In genomic region chr2:178066890-178067669, GRCh38 we compare ENCODE assay signal across 22 cellular contexts. TPM values are rescaled to one million over a fixed set of nuclear protein-coding genes. Genes with fewer than 3 reads are reported as not detected.
A peak's percentile ranks its signal among the peaks of the same experiment; 100 is the strongest.
DNase-seq lines count a peak whose midpoint lies in the region; ATAC-seq, FAIRE-seq and TF ChIP-seq lines count a peak whose summit lies in the region.
"Had no signal": no experiment of that assay in that cellular context is flagged by ENCODE, and none has a peak within 500 bp of the region (broad histone marks: within the 10 kb centered on the region; RNA-seq: fewer than 3 reads in every experiment).

No MANE protein-coding gene starts in this region.

- ATAC-seq in HepG2 (no peak), right lobe of liver (no peak), gastrocnemius medialis (no peak)
- ATAC-seq: effector memory CD8-positive, alpha-beta T cell; left lobe of liver had no signal

- in situ Hi-C loops in HepG2 (cut with HindIII; ENCODE audit: extremely low pct_ligation_motif_present, low pct_unique_long_range_greater_than_20kb) (no loop called here), gastrocnemius medialis (cut with MboI; ENCODE audit: low sequenced_read_pairs in 4 of 4) (no loop called here)

- POLR2A ChIA-PET in HepG2 (lab: Yijun Ruan, JAX), result no interaction called here

- intact Hi-C loops in HepG2 (cut with micrococcal nuclease; ENCODE audit: unreplicated experiment), result no loop called here
- intact Hi-C loops in right lobe of liver (cut with DNase I), result no loop called here
- intact Hi-C loops in activated CD4-positive, alpha-beta T cell treated with anti-CD3 and anti-CD28 coated beads, Interleukin-2, amount 10 ng/mL, durations not matched to agents 24 days and 14 days (cut with micrococcal nuclease), result no loop called here
- intact Hi-C loops in gastrocnemius medialis (cut with DNase I; ENCODE audit: low total_unique reads), result no loop called here
- intact Hi-C loops in CD14-positive monocyte (cut with micrococcal nuclease), result no loop called here

- H3K4me1 Mint-ChIP-seq in astrocyte (ENCODE audit: low read depth, unreplicated experiment), result peaks cover 8% of the 10 kb centered on the region
- H3K4me1 Mint-ChIP-seq in activated CD4-positive, alpha-beta T cell treated with anti-CD3 and anti-CD28 coated beads, Interleukin-2, amount 10 ng/mL, durations not matched to agents 24 days and 14 days, result no peaks in the 10 kb centered on the region
- H3K4me1 Mint-ChIP-seq in CD14-positive monocyte, result peaks cover under 1% of the 10 kb centered on the region

- no TSS peak for BruUV-seq in HepG2 (replicated peaks; lab: Mats Ljungman, UMichigan)

- H3K27me3 Mint-ChIP-seq in astrocyte (ENCODE audit: low read depth, unreplicated experiment), result no peaks in the 10 kb centered on the region
- peaks cover 43% of the 10 kb centered on the region for H3K27me3 Mint-ChIP-seq in activated CD4-positive, alpha-beta T cell treated with anti-CD3 and anti-CD28 coated beads, Interleukin-2, amount 10 ng/mL, durations not matched to agents 24 days and 14 days
- peaks cover 8 to 20% (median 14%) of the 10 kb centered on the region in 3 donors for H3K27me3 Mint-ChIP-seq in CD14-positive monocyte (ENCODE audit: low read depth in 3 of 3)

- DNase-seq in HepG2 (ENCODE audit: low spot score), result no peak
- no peak for DNase-seq in right lobe of liver
- peak; percentile 44 for DNase-seq in M059J (ENCODE audit: low read depth)
- DNase-seq in astrocyte (ENCODE audit: low read depth), result peak; percentile 36
- no peak for DNase-seq in activated CD4-positive, alpha-beta T cell treated with anti-CD3 and anti-CD28 coated beads, Interleukin-2, amount 10 ng/mL, durations not matched to agents 24 days and 14 days
- no peak for DNase-seq in gastrocnemius medialis
- DNase-seq in CD14-positive monocyte (ENCODE audit: low spot score), result no peak
- no peak for DNase-seq in NCI-H1048 (lab: John Stamatoyannopoulos, UW)
- DNase-seq: activated gamma-delta T cell treated with Interleukin-2 at 50 U/mL for 16 hours; effector memory CD8-positive, alpha-beta T cell; GM23248; KBM-7; midbrain; NCI-H524 treated with DMSO at 0.1 percent for 48 hours; PC-9; retina; stomach; T1000 had no signal

- H3K9ac ChIP-seq in HepG2 (ENCODE audit: insufficient read depth, low read depth, low read length) (no peak overlapping the region), astrocyte (ENCODE audit: low read length) (no peak overlapping the region)
- H3K9ac ChIP-seq: GM23248, neural progenitor cell had no signal

- TF ChIP-seq POLR2A in HepG2 (IDR thresholded peaks at IDR 0.05; ENCODE audit: insufficient read depth in 1 of 2, low read depth in 2 of 2, low read length in 2 of 2) (no peak), right lobe of liver (IDR thresholded peaks at IDR 0.05) (no peak), gastrocnemius medialis (IDR thresholded peaks at IDR 0.05) (no peak)

- H2AFZ ChIP-seq in HepG2 (ENCODE audit: low read length), result no peak overlapping the region
- H2AFZ ChIP-seq in astrocyte (ENCODE audit: low read depth, low read length), result no peak overlapping the region
- H2AFZ ChIP-seq: GM23248, neural progenitor cell, PC-9 had no signal

- no peak for FAIRE-seq in HepG2 (lab: Jason Lieb, UNC)
- FAIRE-seq in astrocyte (lab: Jason Lieb, UNC), result no peak
- FAIRE-seq: urothelium cell line had no signal

- H3K27me3 ChIP-seq in HepG2 (ENCODE audit: control insufficient read depth in 1 of 2, insufficient read depth in 2 of 2, low read length in 2 of 2) (peaks cover 0 to 6% of the 10 kb centered on the region in 2 experiments; a peak in 1 of 5 replicates), right lobe of liver (no peaks in the 10 kb centered on the region), astrocyte (ENCODE audit: insufficient read depth, low read length) (no peaks in the 10 kb centered on the region), gastrocnemius medialis (no peaks in the 10 kb centered on the region)

- H4K20me1 ChIP-seq in HepG2 (ENCODE audit: insufficient read depth, low read length) (no peaks in the 10 kb centered on the region), astrocyte (ENCODE audit: insufficient read depth, low read length) (no peaks in the 10 kb centered on the region)

- H3K36me3 ChIP-seq in HepG2 (replicated peaks in 1 of 2; ENCODE audit: control insufficient read depth in 1 of 2, insufficient read depth in 2 of 2, low read length in 2 of 2) (no peaks in the 10 kb centered on the region), right lobe of liver (no peaks in the 10 kb centered on the region), astrocyte (ENCODE audit: insufficient read depth, low read length) (no peaks in the 10 kb centered on the region), gastrocnemius medialis (no peaks in the 10 kb centered on the region)
- H3K36me3 ChIP-seq: neural progenitor cell, stomach had no signal

- H3K4me1 ChIP-seq in HepG2 (ENCODE audit: insufficient read depth, low read length) (peaks cover 42% of the 10 kb centered on the region), right lobe of liver (peaks cover 0 to 29% (median 0%) of the 10 kb centered on the region in 4 donors), astrocyte (ENCODE audit: insufficient read depth, low read length) (no peaks in the 10 kb centered on the region), gastrocnemius medialis (peaks cover 0 to 1% of the 10 kb centered on the region in 2 donors)
- H3K4me1 ChIP-seq: neural progenitor cell had no signal

- no peak for TF ChIP-seq CTCF in HepG2 (CRISPR knock-in tag; IDR thresholded peaks at IDR 0.05)
- TF ChIP-seq CTCF in right lobe of liver (IDR thresholded peaks at IDR 0.05), result no peak
- no peak for TF ChIP-seq CTCF in astrocyte (IDR thresholded peaks at IDR 0.05; ENCODE audit: insufficient read depth, low read depth, low read length)
- TF ChIP-seq CTCF in gastrocnemius medialis (IDR thresholded peaks at IDR 0.05 in 4 of 5, conservative IDR thresholded peaks at IDR 0.05 in 1 of 5), result no peak
- no peak for TF ChIP-seq CTCF in CD14-positive monocyte (IDR thresholded peaks at IDR 0.05)

- H3K9me3 Mint-ChIP-seq in astrocyte (ENCODE audit: unreplicated experiment) (no peaks in the 10 kb centered on the region), CD14-positive monocyte (no peaks in the 10 kb centered on the region)
- H3K9me3 Mint-ChIP-seq in activated CD4-positive, alpha-beta T cell treated with anti-CD3 and anti-CD28 coated beads, Interleukin-2, amount 10 ng/mL, durations not matched to agents 24 days and 14 days, result no peaks in the 10 kb centered on the region
- H3K9me3 Mint-ChIP-seq: effector memory CD8-positive, alpha-beta T cell; neural progenitor cell had no signal

- H3K4me3 Mint-ChIP-seq in astrocyte (ENCODE audit: unreplicated experiment) (no peak overlapping the region), CD14-positive monocyte (no peak overlapping the region)
- no peak overlapping the region for H3K4me3 Mint-ChIP-seq in activated CD4-positive, alpha-beta T cell treated with anti-CD3 and anti-CD28 coated beads, Interleukin-2, amount 10 ng/mL, durations not matched to agents 24 days and 14 days
- H3K4me3 Mint-ChIP-seq: effector memory CD8-positive, alpha-beta T cell; neural progenitor cell had no signal

- TF ChIP-seq RAD21 in HepG2 (CRISPR knock-in tag; IDR thresholded peaks at IDR 0.05), result no peak

- no peaks in the 10 kb centered on the region for H3K36me3 Mint-ChIP-seq in astrocyte (ENCODE audit: low read depth, unreplicated experiment)
- H3K36me3 Mint-ChIP-seq in activated CD4-positive, alpha-beta T cell treated with anti-CD3 and anti-CD28 coated beads, Interleukin-2, amount 10 ng/mL, durations not matched to agents 24 days and 14 days (ENCODE audit: low read depth), result no peaks in the 10 kb centered on the region
- H3K36me3 Mint-ChIP-seq in CD14-positive monocyte, result no peaks in the 10 kb centered on the region
- H3K36me3 Mint-ChIP-seq: neural progenitor cell had no signal

- H3K4me3 ChIP-seq in HepG2 (replicated peaks in 1 of 3; ENCODE audit: insufficient read depth in 1 of 3, low read depth in 2 of 3, low read length in 3 of 3) (no peak overlapping the region), right lobe of liver (no peak overlapping the region), astrocyte (ENCODE audit: insufficient read depth, low read depth, low read length) (no peak overlapping the region), gastrocnemius medialis (no peak overlapping the region)
- H3K4me3 ChIP-seq: GM23248, neural progenitor cell, PC-9, stomach had no signal

- CTCF ChIA-PET in HepG2 (lab: Yijun Ruan, JAX; ENCODE audit: low intra/inter-chr PET ratio, low total read pairs), result no interaction called here

- H3K27ac ChIP-seq in HepG2 (ENCODE audit: extremely low read length, insufficient read depth, low read length), result no peak overlapping the region
- H3K27ac ChIP-seq in right lobe of liver, result no peak overlapping the region
- H3K27ac ChIP-seq in astrocyte (ENCODE audit: low read depth, low read length), result no peak overlapping the region
- no peak overlapping the region for H3K27ac ChIP-seq in gastrocnemius medialis
- H3K27ac ChIP-seq: GM23248, HL-60, neural progenitor cell, PC-9, stomach had no signal

- H3K27ac Mint-ChIP-seq in astrocyte (ENCODE audit: unreplicated experiment), result no peak overlapping the region
- no peak overlapping the region for H3K27ac Mint-ChIP-seq in activated CD4-positive, alpha-beta T cell treated with anti-CD3 and anti-CD28 coated beads, Interleukin-2, amount 10 ng/mL, durations not matched to agents 24 days and 14 days
- H3K27ac Mint-ChIP-seq in CD14-positive monocyte, result no peak overlapping the region
- H3K27ac Mint-ChIP-seq: effector memory CD8-positive, alpha-beta T cell; neural progenitor cell had no signal

- no peaks in the 10 kb centered on the region for H3K79me2 ChIP-seq in HepG2 (ENCODE audit: insufficient read depth, low read length)
- no peaks in the 10 kb centered on the region for H3K79me2 ChIP-seq in astrocyte (ENCODE audit: insufficient read depth, low read length)

- TF ChIP-seq EP300 in HepG2 (IDR thresholded peaks at IDR 0.05; ENCODE audit: low read depth in 2 of 2, low read length in 2 of 2) (no peak), HepG2 (CRISPR knock-in tag; IDR thresholded peaks at IDR 0.05; ENCODE audit: borderline replicate concordance) (no peak)

- WGBS in HepG2 (ENCODE audit: low lambda C conversion rate), result 86% methylated on average over 1 of the region's 1 CpG
- WGBS in right lobe of liver (ENCODE audit: insufficient coverage, low coverage, low lambda C conversion rate, missing lambda C conversion rate), result no CpG with 5 or more reads among the region's 1 CpG

- H3K4me2 ChIP-seq in HepG2 (ENCODE audit: low read depth, low read length), result 0 out of 2 replicates have a peak overlapping the region, but pooled peaks have one; percentile 12
- no peak overlapping the region for H3K4me2 ChIP-seq in astrocyte (ENCODE audit: low read length)
- H3K4me2 ChIP-seq: neural progenitor cell, PC-9 had no signal

- H3K9me3 ChIP-seq in HepG2 (ENCODE audit: low read length) (no peaks in the 10 kb centered on the region), right lobe of liver (no peaks in the 10 kb centered on the region), astrocyte (ENCODE audit: insufficient read depth, low read depth, low read length) (no peaks in the 10 kb centered on the region), gastrocnemius medialis (no peaks in the 10 kb centered on the region)
- H3K9me3 ChIP-seq: stomach had no signal

RNA-seq across cellular contexts. Expression of gene PDE11A, which starts 5.5 kb away (rescaled TPM):
- 1.2 and 1.4 TPM in 2 replicates for total RNA-seq in HepG2 (2016; rRNA removed; fragmentation: Illumina TruSeq; extraction: Trizol)
- total RNA-seq in HepG2 (2016; cell fraction: cytosol; rRNA removed; fragmentation: Illumina TruSeq; extraction: Trizol; ENCODE audit: low read depth), result 0.79 and 1.2 TPM in 2 replicates
- total RNA-seq in HepG2 (2016; cell fraction: insoluble cytoplasmic fraction; rRNA removed; fragmentation: Illumina TruSeq; extraction: Trizol), result 1.1 and 1.2 TPM in 2 replicates
- total RNA-seq in HepG2 (2016; cell fraction: membrane; rRNA removed; fragmentation: Illumina TruSeq; extraction: Trizol), result 0.38 and 0.56 TPM in 2 replicates
- 2.1 and 2.5 TPM in 2 replicates for total RNA-seq in HepG2 (2016; cell fraction: nucleus; rRNA removed; fragmentation: Illumina TruSeq; extraction: Trizol)
- polyA plus RNA-seq in HepG2 (2011; rRNA removed), result 1.3 and 1.7 TPM in 2 replicates
- 0.95 and 0.97 TPM in 2 replicates for polyA plus RNA-seq in HepG2 (2011; cell fraction: cytosol; rRNA removed)
- polyA plus RNA-seq in HepG2 (2011; cell fraction: nucleus; rRNA removed), result 2.0 and 2.4 TPM in 2 replicates
- 0.32 and 0.47 TPM in 2 replicates for polyA plus RNA-seq in HepG2 (2012)
- 0.01 and 0.05 TPM in 2 replicates for polyA plus RNA-seq in HepG2 (2016; cell fraction: cytosol; fragmentation: Illumina TruSeq; extraction: Trizol; ENCODE audit: low read depth)
- 0.70 and 0.73 TPM in 2 replicates for polyA plus RNA-seq in HepG2 (2016; cell fraction: insoluble cytoplasmic fraction; fragmentation: Illumina TruSeq; extraction: Trizol; ENCODE audit: low read depth)
- polyA plus RNA-seq in HepG2 (2016; cell fraction: membrane; fragmentation: Illumina TruSeq; extraction: Trizol; ENCODE audit: low read depth), result 0.10 and 0.12 TPM in 2 replicates
- 1.9 TPM in 2 replicates for polyA plus RNA-seq in HepG2 (2016; cell fraction: nucleus; fragmentation: Illumina TruSeq; extraction: Trizol; ENCODE audit: insufficient read depth, low read depth)
- polyA minus RNA-seq in HepG2 (2011; rRNA and poly(A)+ RNA removed; ENCODE audit: low replicate concordance), result 0.05 and 2.9 TPM in 2 replicates
- polyA minus RNA-seq in HepG2 (2011; cell fraction: cytosol; rRNA and poly(A)+ RNA removed), result 3.0 and 3.2 TPM in 2 replicates
- 6.2 and 8.8 TPM in 2 replicates for polyA minus RNA-seq in HepG2 (2011; cell fraction: nucleus; rRNA and poly(A)+ RNA removed)
- 1 to 10 TPM; 1.2 to 9.4 (median 6.3) TPM for total RNA-seq in right lobe of liver
- 0.49 and 2.0 TPM in 2 replicates for total RNA-seq in M059J (2014; rRNA removed; shearing (Covaris generic))
- 0.45 and 0.89 TPM in 2 replicates for total RNA-seq in astrocyte
- total RNA-seq in activated CD4-positive, alpha-beta T cell treated with anti-CD3 and anti-CD28 coated beads, Interleukin-2, amount 10 ng/mL, durations not matched to agents 24 days and 14 days, result not detected in 2 replicates
- total RNA-seq in gastrocnemius medialis, result 10 to 100 TPM in 1 of 4 donors, 1 to 10 TPM in 2, under 1 TPM in 1; 0.82 to 16.2 (median 4.3) TPM
- polyA plus RNA-seq in CD14-positive monocyte, result not detected

RNA-seq across cellular contexts. Expression of gene RBM45, which starts 45.2 kb away (rescaled TPM):
- 25.2 and 30.4 TPM in 2 replicates for total RNA-seq in HepG2 (2016; rRNA removed; fragmentation: Illumina TruSeq; extraction: Trizol)
- 2.2 and 3.2 TPM in 2 replicates for total RNA-seq in HepG2 (2016; cell fraction: cytosol; rRNA removed; fragmentation: Illumina TruSeq; extraction: Trizol; ENCODE audit: low read depth)
- total RNA-seq in HepG2 (2016; cell fraction: insoluble cytoplasmic fraction; rRNA removed; fragmentation: Illumina TruSeq; extraction: Trizol), result 23.2 and 30.4 TPM in 2 replicates
- total RNA-seq in HepG2 (2016; cell fraction: membrane; rRNA removed; fragmentation: Illumina TruSeq; extraction: Trizol), result 6.4 and 7.0 TPM in 2 replicates
- 21.4 and 22.9 TPM in 2 replicates for total RNA-seq in HepG2 (2016; cell fraction: nucleus; rRNA removed; fragmentation: Illumina TruSeq; extraction: Trizol)
- polyA plus RNA-seq in HepG2 (2011; rRNA removed), result 4.2 and 5.7 TPM in 2 replicates
- 2.2 TPM in 2 replicates for polyA plus RNA-seq in HepG2 (2011; cell fraction: cytosol; rRNA removed)
- 4.0 and 4.5 TPM in 2 replicates for polyA plus RNA-seq in HepG2 (2011; cell fraction: nucleus; rRNA removed)
- polyA plus RNA-seq in HepG2 (2012), result 6.6 and 6.9 TPM in 2 replicates
- 0.85 and 1.4 TPM in 2 replicates for polyA plus RNA-seq in HepG2 (2016; cell fraction: cytosol; fragmentation: Illumina TruSeq; extraction: Trizol; ENCODE audit: low read depth)
- 20.1 and 23.5 TPM in 2 replicates for polyA plus RNA-seq in HepG2 (2016; cell fraction: insoluble cytoplasmic fraction; fragmentation: Illumina TruSeq; extraction: Trizol; ENCODE audit: low read depth)
- 2.9 and 3.3 TPM in 2 replicates for polyA plus RNA-seq in HepG2 (2016; cell fraction: membrane; fragmentation: Illumina TruSeq; extraction: Trizol; ENCODE audit: low read depth)
- 21.9 and 22.2 TPM in 2 replicates for polyA plus RNA-seq in HepG2 (2016; cell fraction: nucleus; fragmentation: Illumina TruSeq; extraction: Trizol; ENCODE audit: insufficient read depth, low read depth)
- polyA minus RNA-seq in HepG2 (2011; rRNA and poly(A)+ RNA removed; ENCODE audit: low replicate concordance), result 5.7 and 5.8 TPM in 2 replicates
- 1.6 and 2.4 TPM in 2 replicates for polyA minus RNA-seq in HepG2 (2011; cell fraction: cytosol; rRNA and poly(A)+ RNA removed)
- polyA minus RNA-seq in HepG2 (2011; cell fraction: nucleus; rRNA and poly(A)+ RNA removed), result 13.0 and 14.2 TPM in 2 replicates
- 1 to 10 TPM; 5.1 to 7.4 (median 5.6) TPM for total RNA-seq in right lobe of liver
- total RNA-seq in M059J (2014; rRNA removed; shearing (Covaris generic)), result 9.0 and 10.0 TPM in 2 replicates
- total RNA-seq in astrocyte, result 12.0 and 14.9 TPM in 2 replicates
- 16.8 and 22.8 TPM in 2 replicates for total RNA-seq in activated CD4-positive, alpha-beta T cell treated with anti-CD3 and anti-CD28 coated beads, Interleukin-2, amount 10 ng/mL, durations not matched to agents 24 days and 14 days
- total RNA-seq in gastrocnemius medialis, result 1 to 10 TPM; 2.0 to 8.1 (median 5.5) TPM
- polyA plus RNA-seq in CD14-positive monocyte, result 1 to 10 TPM; 5.7 to 5.9 TPM

Comparison
In these comparisons a context has a peak if more than half of its experiments do, and no peak if none do; other contexts are left out.
1. DNase-seq: peak in M059J (single experiment) and astrocyte (single experiment); none in HepG2 (single experiment), right lobe of liver (0 of 3), activated CD4-positive, alpha-beta T cell treated with anti-CD3 and anti-CD28 coated beads, Interleukin-2, amount 10 ng/mL, durations not matched to agents 24 days and 14 days (single experiment), gastrocnemius medialis (0 of 2), CD14-positive monocyte (single experiment) and NCI-H1048 (single experiment).